ENCODE assay signal across 22 cellular contexts in the genomic region with DNA sequence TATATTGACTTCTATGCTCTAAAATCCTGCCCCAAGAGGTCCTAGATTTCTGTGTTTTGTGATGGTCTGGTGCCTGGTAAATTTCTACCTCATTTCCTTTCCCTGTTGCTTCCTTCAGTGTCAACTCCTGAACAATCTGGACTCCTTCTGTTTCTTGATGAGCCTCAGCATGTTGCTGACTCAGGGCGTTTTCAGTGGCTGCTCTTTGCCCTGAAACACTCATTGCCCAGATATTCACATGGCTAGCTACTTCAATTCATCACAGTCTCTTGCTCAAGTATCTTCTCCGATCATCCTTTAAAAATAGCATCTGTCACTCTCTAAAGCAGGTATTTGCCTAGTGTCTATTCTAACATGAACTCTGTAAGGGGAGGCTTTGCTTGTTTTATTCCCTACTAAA.
"Had no signal": no experiment of that assay in that cellular context is flagged by ENCODE, and none has a peak within 500 bp of the region (broad histone marks: within the 10 kb centered on the region; RNA-seq: fewer than 3 reads in every experiment).

No MANE protein-coding gene starts in this region.

- H3K36me3 ChIP-seq: ascending aorta, lower lobe of right lung, right atrium auricular region, tibial nerve had no signal

- H3K9me3 Mint-ChIP-seq: activated CD4-positive, alpha-beta T cell treated with anti-CD3 and anti-CD28 coated beads, Interleukin-2, amount 10 ng/mL, durations not matched to agents 24 days and 14 days had no signal

- H3K4me3 ChIP-seq: ascending aorta, coronary artery, dorsolateral prefrontal cortex, lower lobe of right lung, mucosa of descending colon, right atrium auricular region, tibial nerve had no signal

- ATAC-seq: left lobe of liver; lower lobe of right lung; mucosa of descending colon; natural killer cell treated with Interleukin-12 subunit alpha and Interleukin-12 subunit beta and Interleukin-15 and Interleukin-18, amount 100 ng/mL, for 72 hours had no signal

- H3K27me3 ChIP-seq: ascending aorta, dorsolateral prefrontal cortex, right atrium auricular region, tibial nerve had no signal

- DNase-seq: activated CD4-positive, alpha-beta memory T cell treated with anti-CD3 and anti-CD28 coated beads for 36 hours; activated CD4-positive, alpha-beta T cell treated with anti-CD3 and anti-CD28 coated beads, Interleukin-2, amount 10 ng/mL, durations not matched to agents 24 days and 14 days; activated CD4-positive, CD25-positive, alpha-beta regulatory T cell treated with anti-CD3 and anti-CD28 coated beads, Interleukin-2, amount 50 U/mL, for 72 hours; activated CD8-positive, alpha-beta memory T cell treated with anti-CD3 and anti-CD28 coated beads, Interleukin-2, amount 50 U/mL, for 48 hours; activated gamma-delta T cell; activated naive CD4-positive, alpha-beta T cell treated with anti-CD3 and anti-CD28 coated beads, Interleukin-2, amount 10 ng/mL, durations not matched to agents 7 days and 5 days; activated naive CD8-positive, alpha-beta T cell treated with anti-CD3 and anti-CD28 coated beads, Interleukin-2, amount 10 ng/mL, durations not matched to agents 7 days and 5 days; activated T-cell treated with anti-CD3 and anti-CD28 coated beads, Interleukin-2, amount 50 U/mL, for 24 hours; dorsolateral prefrontal cortex; effector memory CD4-positive, alpha-beta T cell; head of caudate nucleus; lower lobe of right lung; mucosa of descending colon; stimulated activated CD4-positive, alpha-beta T cell treated with anti-CD3 and anti-CD28 coated beads, Interleukin-2, amount 100 ng/mL, for 48 hours; stimulated activated naive CD4-positive, alpha-beta T cell treated with Interleukin-2 at 50 U/mL for 16 hours had no signal

- H3K36me3 Mint-ChIP-seq: activated CD4-positive, alpha-beta memory T cell treated with anti-CD3 and anti-CD28 coated beads for 36 hours; activated naive CD4-positive, alpha-beta T cell treated with anti-CD3 and anti-CD28 coated beads, Interleukin-2, amount 10 ng/mL, durations not matched to agents 7 days and 5 days; activated naive CD8-positive, alpha-beta T cell treated with anti-CD3 and anti-CD28 coated beads, Interleukin-2, amount 10 ng/mL, durations not matched to agents 7 days and 5 days; brain; natural killer cell treated with Interleukin-12 subunit alpha and Interleukin-12 subunit beta and Interleukin-15 and Interleukin-18, amount 100 ng/mL, for 72 hours had no signal

- H3K4me1 ChIP-seq: ascending aorta, lower lobe of right lung, right atrium auricular region, tibial nerve had no signal

- H3K4me1 Mint-ChIP-seq: activated CD4-positive, alpha-beta T cell treated with anti-CD3 and anti-CD28 coated beads, Interleukin-2, amount 10 ng/mL, durations not matched to agents 24 days and 14 days; activated naive CD4-positive, alpha-beta T cell treated with anti-CD3 and anti-CD28 coated beads, Interleukin-2, amount 10 ng/mL, durations not matched to agents 7 days and 5 days; activated naive CD8-positive, alpha-beta T cell treated with anti-CD3 and anti-CD28 coated beads, Interleukin-2, amount 10 ng/mL, durations not matched to agents 7 days and 5 days; brain had no signal

- H3K27ac Mint-ChIP-seq: activated CD4-positive, alpha-beta memory T cell treated with anti-CD3 and anti-CD28 coated beads for 36 hours; activated CD4-positive, alpha-beta T cell treated with anti-CD3 and anti-CD28 coated beads, Interleukin-2, amount 10 ng/mL, durations not matched to agents 24 days and 14 days; activated naive CD4-positive, alpha-beta T cell treated with anti-CD3 and anti-CD28 coated beads, Interleukin-2, amount 10 ng/mL, durations not matched to agents 7 days and 5 days; activated naive CD8-positive, alpha-beta T cell treated with anti-CD3 and anti-CD28 coated beads, Interleukin-2, amount 10 ng/mL, durations not matched to agents 7 days and 5 days; activated T-cell treated with anti-CD3 and anti-CD28 coated beads, Interleukin-2, amount 50 U/mL, for 24 hours; brain; natural killer cell treated with Interleukin-12 subunit alpha and Interleukin-12 subunit beta and Interleukin-15 and Interleukin-18, amount 100 ng/mL, for 72 hours had no signal

- H3K27ac ChIP-seq: ascending aorta, coronary artery, dorsolateral prefrontal cortex, lower lobe of right lung, right atrium auricular region, tibial nerve had no signal

- H3K4me3 Mint-ChIP-seq: activated CD4-positive, alpha-beta memory T cell treated with anti-CD3 and anti-CD28 coated beads for 36 hours; activated CD4-positive, alpha-beta T cell treated with anti-CD3 and anti-CD28 coated beads, Interleukin-2, amount 10 ng/mL, durations not matched to agents 24 days and 14 days; activated naive CD4-positive, alpha-beta T cell treated with anti-CD3 and anti-CD28 coated beads, Interleukin-2, amount 10 ng/mL, durations not matched to agents 7 days and 5 days; activated naive CD8-positive, alpha-beta T cell treated with anti-CD3 and anti-CD28 coated beads, Interleukin-2, amount 10 ng/mL, durations not matched to agents 7 days and 5 days; activated T-cell treated with anti-CD3 and anti-CD28 coated beads, Interleukin-2, amount 50 U/mL, for 24 hours; brain; natural killer cell treated with Interleukin-12 subunit alpha and Interleukin-12 subunit beta and Interleukin-15 and Interleukin-18, amount 100 ng/mL, for 72 hours had no signal

- H3K27me3 Mint-ChIP-seq: activated CD4-positive, alpha-beta memory T cell treated with anti-CD3 and anti-CD28 coated beads for 36 hours; activated CD4-positive, alpha-beta T cell treated with anti-CD3 and anti-CD28 coated beads, Interleukin-2, amount 10 ng/mL, durations not matched to agents 24 days and 14 days; activated naive CD4-positive, alpha-beta T cell treated with anti-CD3 and anti-CD28 coated beads, Interleukin-2, amount 10 ng/mL, durations not matched to agents 7 days and 5 days; activated naive CD8-positive, alpha-beta T cell treated with anti-CD3 and anti-CD28 coated beads, Interleukin-2, amount 10 ng/mL, durations not matched to agents 7 days and 5 days; activated T-cell treated with anti-CD3 and anti-CD28 coated beads, Interleukin-2, amount 50 U/mL, for 24 hours; natural killer cell treated with Interleukin-12 subunit alpha and Interleukin-12 subunit beta and Interleukin-15 and Interleukin-18, amount 100 ng/mL, for 72 hours had no signal

- H3K9me3 ChIP-seq: ascending aorta, lower lobe of right lung, right atrium auricular region, tibial nerve had no signal
